In genomic region chr4:147570616-147571015, GRCh38 we compare ENCODE assay signal across 24 cellular contexts. TPM values are rescaled to one million over a fixed set of nuclear protein-coding genes. Genes with fewer than 3 reads are reported as not detected.
DNase-seq lines count a peak whose midpoint lies in the region; ATAC-seq and TF ChIP-seq lines count a peak whose summit lies in the region.
"Had no signal": no experiment of that assay in that cellular context is flagged by ENCODE, and none has a peak within 500 bp of the region (broad histone marks: within the 10 kb centered on the region; RNA-seq: fewer than 3 reads in every experiment).

No MANE protein-coding gene starts in this region.

- H3K9me2 ChIP-seq in PC-3 (replicated peaks; ENCODE audit: low read length): no peaks in the 10 kb centered on the region

- peak overlapping the region; percentile 39; the same call in 1 of the 2 replicates for H3K9ac ChIP-seq in PC-3 (ENCODE audit: low read length)
- H3K9ac ChIP-seq: KMS-11 had no signal

- peak overlapping the region; percentile 84 for H3K27ac ChIP-seq in PC-3 (ENCODE audit: low read length)
- H3K27ac ChIP-seq in esophagus muscularis mucosa (replicated peaks in 1 of 4): no peak overlapping the region
- no peak overlapping the region for H3K27ac ChIP-seq in osteoblast (ENCODE audit: low read depth, low read length)
- no peak overlapping the region for H3K27ac ChIP-seq in ascending aorta
- H3K27ac ChIP-seq: dorsolateral prefrontal cortex, KMS-11, spleen had no signal

- CTCF ChIA-PET in PC-3 (lab: Charles Lee): interaction anchor here (0.8 to 1.0 kb wide), 2 partner anchors 52 to 413 kb away, joined by 4 to 5 read pairs; no protein-coding TSS in a partner anchor

- BruUV-seq in PC-3 (replicated peaks; lab: Mats Ljungman, UMichigan): no TSS peak

- H3K4me2 ChIP-seq in PC-3 (ENCODE audit: low read length) (peak overlapping the region; percentile 66), osteoblast (ENCODE audit: insufficient read depth, low read length) (no peak overlapping the region)
- H3K4me2 ChIP-seq: KMS-11 had no signal

- 45% methylated on average over 4 of the region's 4 CpGs for WGBS in esophagus muscularis mucosa

- TF ChIP-seq EP300 in esophagus muscularis mucosa (IDR thresholded peaks at IDR 0.05): no peak

- H3K79me2 ChIP-seq in PC-3 (ENCODE audit: low read length): no peaks in the 10 kb centered on the region
- no peaks in the 10 kb centered on the region for H3K79me2 ChIP-seq in osteoblast (ENCODE audit: insufficient read depth, low read length)

- H3K36me3 ChIP-seq in BE2C (no peaks in the 10 kb centered on the region), PC-3 (ENCODE audit: low read depth, low read length) (no peaks in the 10 kb centered on the region), esophagus muscularis mucosa (no peaks in the 10 kb centered on the region), osteoblast (ENCODE audit: insufficient read depth, low read length) (no peaks in the 10 kb centered on the region), ascending aorta (no peaks in the 10 kb centered on the region)
- H3K36me3 ChIP-seq: spleen had no signal

- no peaks in the 10 kb centered on the region for H3F3A ChIP-seq in PC-3 (ENCODE audit: low read length, unreplicated experiment)

- H4K20me1 ChIP-seq in PC-3 (ENCODE audit: low read length) (no peaks in the 10 kb centered on the region), osteoblast (ENCODE audit: insufficient read depth, low read length) (no peaks in the 10 kb centered on the region)

- H3K4me1 ChIP-seq in BE2C: peaks cover 9% of the 10 kb centered on the region
- H3K4me1 ChIP-seq in PC-3 (ENCODE audit: insufficient read depth, low read length): peaks cover 24% of the 10 kb centered on the region
- H3K4me1 ChIP-seq in esophagus muscularis mucosa: no peaks in the 10 kb centered on the region
- peaks cover 9% of the 10 kb centered on the region for H3K4me1 ChIP-seq in osteoblast (ENCODE audit: insufficient read depth, low read length)
- no peaks in the 10 kb centered on the region for H3K4me1 ChIP-seq in ascending aorta
- H3K4me1 ChIP-seq: spleen had no signal

- H3K9me3 ChIP-seq in BE2C (no peaks in the 10 kb centered on the region), PC-3 (ENCODE audit: low read length) (no peaks in the 10 kb centered on the region), esophagus muscularis mucosa (no peaks in the 10 kb centered on the region), osteoblast (ENCODE audit: low read depth, low read length) (no peaks in the 10 kb centered on the region), ascending aorta (peaks cover 0 to 5% of the 10 kb centered on the region in 2 donors)
- H3K9me3 ChIP-seq: spleen had no signal

- ATAC-seq in PC-3: peak; percentile 45
- ATAC-seq: Right ventricle myocardium inferior had no signal

- DNase-seq in BE2C: no peak
- no peak for DNase-seq in PC-3
- DNase-seq in esophagus muscularis mucosa (ENCODE audit: extremely low spot score): peak; percentile 68
- peak; percentile 36 for DNase-seq in osteoblast (ENCODE audit: insufficient read length, low spot score, missing footprints)
- no peak for DNase-seq in pons (ENCODE audit: low spot score)
- DNase-seq in NCI-H2196 treated with DMSO at 0.1 percent for 48 hours (lab: John Stamatoyannopoulos, UW; ENCODE audit: unreplicated experiment): no peak
- DNase-seq in NOMO-1 treated with dmso at 0.1 percent for 144 hours (lab: John Stamatoyannopoulos, UW; ENCODE audit: unreplicated experiment): no peak
- DNase-seq in ascending aorta (ENCODE audit: low spot score in 2 of 2): no peak
- DNase-seq: activated CD4-positive, alpha-beta T cell treated with anti-CD3 and anti-CD28 coated beads, Interleukin-2, amount 50 U/mL, for 48 hours; activated CD4-positive, CD25-positive, alpha-beta regulatory T cell; activated gamma-delta T cell treated with Interleukin-2 at 50 U/mL for 16 hours; CD4-positive, alpha-beta memory T cell; DMS153; dorsolateral prefrontal cortex; GDM1; NCI-H1694; OCI-M1; retina; spleen; stimulated activated CD4-positive, alpha-beta T cell treated with anti-CD3 and anti-CD28 coated beads, Interleukin-4, amount 100 ng/mL, for 24 hours; SW 1271 had no signal

- intact Hi-C loops in PC-3 (cut with micrococcal nuclease): no loop called here
- intact Hi-C loops in esophagus muscularis mucosa (cut with DNase I): no loop called here
- intact Hi-C loops in ascending aorta (cut with DNase I): loop anchor here (5.0 kb wide), 1 partner anchor 43 kb away; no protein-coding TSS in a partner anchor

- H2AFZ ChIP-seq in PC-3 (ENCODE audit: low read length) (peak overlapping the region; percentile 48; the same call in 1 of the 2 replicates), osteoblast (ENCODE audit: low read length) (peak overlapping the region; percentile 61)

- TF ChIP-seq CTCF in BE2C (IDR thresholded peaks at IDR 0.05; ENCODE audit: low read depth, low read length): peak; percentile 30; the same call in 1 of the 2 replicates
- peak; percentile 15; the same call in 1 of the 2 replicates for TF ChIP-seq CTCF in PC-3 (conservative IDR thresholded peaks at IDR 0.05; ENCODE audit: low read depth, low read length)
- TF ChIP-seq CTCF in esophagus muscularis mucosa (IDR thresholded peaks at IDR 0.05): no peak
- TF ChIP-seq CTCF in osteoblast (IDR thresholded peaks at IDR 0.05; ENCODE audit: extremely low read depth, low read depth, low read length): peak; percentile 23
- TF ChIP-seq CTCF in ascending aorta (IDR thresholded peaks at IDR 0.05): peak in 1 of 3 experiments; percentile 35

- H3K27me3 ChIP-seq in BE2C (no peaks in the 10 kb centered on the region), PC-3 (ENCODE audit: low read length) (no peaks in the 10 kb centered on the region), esophagus muscularis mucosa (no peaks in the 10 kb centered on the region), osteoblast (ENCODE audit: insufficient read depth, low read length) (no peaks in the 10 kb centered on the region), ascending aorta (no peaks in the 10 kb centered on the region)
- H3K27me3 ChIP-seq: dorsolateral prefrontal cortex had no signal

- H3K4me3 ChIP-seq in BE2C (ENCODE audit: low read depth, low read length) (no peak overlapping the region), PC-3 (ENCODE audit: low read length) (no peak overlapping the region; the same call in 1 of the 2 replicates), esophagus muscularis mucosa (no peak overlapping the region), osteoblast (ENCODE audit: insufficient read depth, low read length) (no peak overlapping the region), ascending aorta (no peak overlapping the region)
- H3K4me3 ChIP-seq: dorsolateral prefrontal cortex, lung, spleen had no signal

- no peak for TF ChIP-seq POLR2A in esophagus muscularis mucosa (IDR thresholded peaks at IDR 0.05; ENCODE audit: low read depth)

- POLR2A ChIA-PET in PC-3 (lab: Charles Lee; ENCODE audit: unreplicated experiment): interaction anchor here (0.7 kb wide), 1 partner anchor 28 kb away, joined by 3 read pairs; no protein-coding TSS in a partner anchor

RNA-seq across cellular contexts. Expression of gene TMEM184C, which starts 46.6 kb away (rescaled TPM):
- polyA plus RNA-seq in BE2C (2012; ENCODE audit: insufficient read depth, insufficient read length, low read depth): 30.4 TPM
- 17.5 and 19.8 TPM in 2 replicates for total RNA-seq in PC-3 (2014; rRNA removed)
- 10 to 100 TPM; 15.4 to 22.1 (median 16.6) TPM for total RNA-seq in esophagus muscularis mucosa
- 35.1 and 43.4 TPM in 2 replicates for total RNA-seq in osteoblast
- total RNA-seq in ascending aorta: 14.2 TPM

Comparison
In these comparisons a context has a peak if more than half of its experiments do, and no peak if none do; other contexts are left out.
1. DNase-seq: peak in esophagus muscularis mucosa (single experiment) and osteoblast (single experiment); none in BE2C (single experiment), PC-3 (single experiment), pons (single experiment), NCI-H2196 treated with DMSO at 0.1 percent for 48 hours (single experiment), NOMO-1 treated with dmso at 0.1 percent for 144 hours (single experiment) and ascending aorta (0 of 2).
2. CTCF ChIP-seq: peak in BE2C (single experiment), PC-3 (single experiment) and osteoblast (single experiment); none in esophagus muscularis mucosa (0 of 3).